In the genomic region with DNA sequence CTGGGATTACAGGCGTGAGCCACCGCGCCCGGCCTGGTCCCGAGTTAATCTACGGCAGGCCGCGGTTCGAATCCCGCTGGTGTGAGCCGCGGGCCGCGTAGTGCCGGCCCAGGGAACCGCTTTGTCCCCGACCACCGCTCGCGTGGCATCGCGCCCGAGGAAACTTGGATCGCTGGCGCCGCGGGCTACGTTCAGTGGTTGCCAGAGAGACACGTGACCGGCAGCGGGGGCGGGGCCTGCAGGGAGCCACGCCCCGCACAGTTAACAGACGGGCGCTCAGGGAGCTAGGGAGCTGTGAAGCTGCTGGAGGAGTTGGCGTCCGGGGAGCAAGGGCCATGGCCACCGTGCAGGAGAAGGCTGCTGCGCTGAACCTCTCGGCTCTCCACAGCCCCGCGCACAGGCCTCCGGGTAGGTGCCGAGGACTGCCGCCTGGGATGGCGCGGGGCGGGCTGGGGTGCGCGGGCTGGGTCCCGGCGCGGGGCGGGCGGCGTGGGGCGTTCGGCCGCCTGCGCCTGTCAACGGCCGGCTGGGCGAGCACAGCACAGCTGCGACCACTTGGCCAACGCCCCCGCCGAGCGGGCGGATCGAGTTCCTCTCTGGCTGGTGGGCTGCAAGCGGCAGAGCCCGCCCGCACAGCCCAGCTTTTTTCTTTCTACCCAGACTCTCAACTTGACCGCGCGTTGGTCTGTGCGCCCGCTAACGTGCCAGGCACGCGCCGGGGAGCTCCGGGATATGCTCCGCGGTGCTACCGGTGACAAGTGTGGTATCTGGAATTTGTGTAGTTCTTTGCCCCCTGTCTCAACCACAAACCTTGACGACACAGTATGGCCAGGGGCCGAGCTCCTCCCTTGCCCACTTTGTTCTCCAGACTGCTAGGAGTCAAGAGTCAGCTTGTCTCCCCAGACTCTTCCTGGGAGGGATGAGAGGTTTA, we compare ENCODE assay signal across 8 cellular contexts. TPM values are rescaled to one million over a fixed set of nuclear protein-coding genes. Genes with fewer than 3 reads are reported as not detected.
A peak's percentile ranks its signal among the peaks of the same experiment; 100 is the strongest.
DNase-seq lines count a peak whose midpoint lies in the region; ATAC-seq and TF ChIP-seq lines count a peak whose summit lies in the region.

A gene (plus strand): TSS at position 258 of the 931 bp plus-strand sequence. CDS start 78 bp downstream, at position 336.

- peak within 1 kb of the TSS in 1 of 5 donors; percentile 29 for H3K27ac ChIP-seq in adrenal gland
- peak within 1 kb of the TSS; percentile 61 to 80 (median 78) for H3K27ac ChIP-seq in transverse colon

- ATAC-seq in left ventricle myocardium superior: peak; percentile 98

- H3K9me3 ChIP-seq in HAP-1 (no peaks in the 10 kb centered on the region), adrenal gland (replicated peaks in 1 of 3) (no peaks in the 10 kb centered on the region), transverse colon (no peaks in the 10 kb centered on the region)

- H3K4me1 ChIP-seq in HAP-1: peaks cover 14% of the 10 kb centered on the region
- peaks cover 3 to 15% of the 10 kb centered on the region in 2 donors for H3K4me1 ChIP-seq in adrenal gland (replicated peaks in 1 of 2)
- peaks cover 7 to 39% (median 27%) of the 10 kb centered on the region in 4 donors for H3K4me1 ChIP-seq in transverse colon

- intact Hi-C loops in adrenal gland (cut with DNase I) (no loop called here), left ventricle myocardium superior (cut with micrococcal nuclease) (no loop called here), posterior cingulate gyrus (cut with DNase I) (loop anchor here (10.0 kb wide), 1 partner anchor 121 kb away; a partner anchor contains a TSS), transverse colon (cut with DNase I; ENCODE audit: low total_unique reads) (no loop called here)

- TF ChIP-seq POLR2A in adrenal gland (IDR thresholded peaks at IDR 0.05): no peak
- TF ChIP-seq POLR2A in transverse colon (IDR thresholded peaks at IDR 0.05): no peak

- H3K36me3 ChIP-seq in HAP-1 (replicated peaks): no peaks in the 10 kb centered on the region
- no peaks in the 10 kb centered on the region for H3K36me3 ChIP-seq in adrenal gland (replicated peaks in 1 of 2)
- H3K36me3 ChIP-seq in transverse colon: no peaks in the 10 kb centered on the region

- in situ Hi-C loops in HAP-1 (cut with MboI; ENCODE audit: low sequenced_read_pairs) (no loop called here), transverse colon (cut with MboI; ENCODE audit: low pct_ligation_motif_present in 1 of 4, low pct_unique_long_range_greater_than_20kb in 1 of 4, low sequenced_read_pairs in 3 of 4) (no loop called here)

- DNase-seq in GM03348 (ENCODE audit: low spot score): peak; percentile 93
- peak; percentile 85 to 96 for DNase-seq in HAP-1 (ENCODE audit: low spot score in 2 of 2)
- DNase-seq in NCI-H1092 (lab: John Stamatoyannopoulos, UW): peak; percentile 94
- peak; percentile 96 for DNase-seq in SW480 (ENCODE audit: low spot score)
- peak; percentile 73 to 85 (median 78) for DNase-seq in adrenal gland
- peak; percentile 91 for DNase-seq in left ventricle myocardium superior
- DNase-seq in posterior cingulate gyrus: peak; percentile 79 to 98 (median 92)
- peak; percentile 90 for DNase-seq in transverse colon

- no peak for TF ChIP-seq EP300 in transverse colon (IDR thresholded peaks at IDR 0.05; ENCODE audit: low read depth)

- H3K4me3 ChIP-seq in HAP-1: peak within 1 kb of the TSS; percentile 45
- H3K4me3 ChIP-seq in adrenal gland: peak within 1 kb of the TSS in 2 of 4 donors; percentile 30 to 76
- H3K4me3 ChIP-seq in transverse colon: peak within 1 kb of the TSS; percentile 56 to 65 (median 61)

- H3K27me3 ChIP-seq in HAP-1 (ENCODE audit: low read depth) (no peaks in the 10 kb centered on the region), adrenal gland (peaks cover 7% of the 10 kb centered on the region), transverse colon (no peaks in the 10 kb centered on the region)

- TF ChIP-seq CTCF in adrenal gland (IDR thresholded peaks at IDR 0.05) (no peak), transverse colon (IDR thresholded peaks at IDR 0.05) (no peak)

- 3 to 5% (median 4%) methylated on average over 6 to 89 of the region's 89 CpGs for WGBS in adrenal gland, 4 donors
- WGBS in transverse colon (ENCODE audit: low coverage in 1 of 2), 2 donors: 14% methylated on average over 60 of the region's 89 CpGs; no CpG with 5 or more reads in 1 of the 2 donors

RNA-seq across cellular contexts. Expression of the gene that starts here (rescaled TPM):
- total RNA-seq in adrenal gland (1 to 10 TPM in 3 of 8 donors, under 1 TPM in 4, not detected in 1; 0.32 to 3.6 (median 0.90) TPM), left ventricle myocardium superior (0.37 TPM), transverse colon (10 to 100 TPM in 2 of 4 donors, 1 to 10 TPM in 2; 3.2 to 18.7 (median 11.5) TPM)
- 1 to 10 TPM in 1 of 3 donors, under 1 TPM in 2; 0.38 to 1.1 (median 0.67) TPM for polyA plus RNA-seq in adrenal gland

Comparison
In these comparisons a context has a peak if more than half of its experiments do, and no peak if none do; other contexts are left out.
1. Peak in DNase-seq and ATAC-seq in left ventricle myocardium superior; RNA of the gene not detected or under 1 TPM.